ENCODE assay signal across 1 cellular context in the genomic region with DNA sequence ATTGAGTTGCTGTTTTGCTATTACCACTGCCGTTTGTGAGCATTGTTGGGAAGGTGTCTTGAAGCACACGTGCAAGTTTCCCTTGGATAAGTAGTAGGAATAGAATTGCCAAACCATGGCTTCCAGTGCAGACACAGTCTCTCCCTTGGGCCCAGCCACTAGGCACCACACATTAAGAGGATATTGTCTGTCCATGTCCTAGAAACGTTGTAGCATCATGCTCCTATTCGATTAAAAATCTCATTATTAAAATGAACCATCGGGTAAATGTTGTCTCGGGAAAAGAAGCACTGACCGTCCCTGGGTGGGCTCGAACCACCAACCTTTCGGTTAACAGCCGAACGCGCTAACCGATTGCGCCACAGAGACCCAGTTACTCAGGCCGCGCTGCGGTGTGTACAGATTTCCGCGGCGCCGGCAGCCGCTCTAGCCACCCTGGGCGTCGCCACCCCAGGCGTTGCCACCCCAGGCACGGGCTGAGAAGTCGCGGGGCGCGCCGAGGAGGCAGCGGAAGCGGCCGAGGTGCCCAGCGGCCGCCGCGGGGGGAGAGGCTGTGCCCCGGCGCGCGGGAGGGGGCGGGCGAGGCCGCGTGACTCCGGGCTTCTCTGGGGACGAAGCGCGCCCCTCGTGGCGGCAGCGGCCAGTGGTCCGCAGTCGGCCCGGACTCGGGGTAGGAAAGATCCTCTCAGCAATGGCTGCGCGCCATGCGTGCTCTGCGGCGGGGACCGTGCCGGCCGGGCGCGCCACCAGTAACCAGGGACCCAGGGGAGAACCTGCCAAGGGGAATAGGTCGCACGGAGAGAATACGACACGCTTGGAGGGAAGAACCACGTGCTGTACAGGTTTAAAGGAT.
TF ChIP-seq lines count a peak whose summit lies in the region.

No MANE protein-coding gene starts in this region.

TF ChIP-seq in HepG2, 621 proteins besides CTCF, POLR2A, EP300 and RAD21 (continued from another document and continues in another):
- TF ChIP-seq, protein P1, sequence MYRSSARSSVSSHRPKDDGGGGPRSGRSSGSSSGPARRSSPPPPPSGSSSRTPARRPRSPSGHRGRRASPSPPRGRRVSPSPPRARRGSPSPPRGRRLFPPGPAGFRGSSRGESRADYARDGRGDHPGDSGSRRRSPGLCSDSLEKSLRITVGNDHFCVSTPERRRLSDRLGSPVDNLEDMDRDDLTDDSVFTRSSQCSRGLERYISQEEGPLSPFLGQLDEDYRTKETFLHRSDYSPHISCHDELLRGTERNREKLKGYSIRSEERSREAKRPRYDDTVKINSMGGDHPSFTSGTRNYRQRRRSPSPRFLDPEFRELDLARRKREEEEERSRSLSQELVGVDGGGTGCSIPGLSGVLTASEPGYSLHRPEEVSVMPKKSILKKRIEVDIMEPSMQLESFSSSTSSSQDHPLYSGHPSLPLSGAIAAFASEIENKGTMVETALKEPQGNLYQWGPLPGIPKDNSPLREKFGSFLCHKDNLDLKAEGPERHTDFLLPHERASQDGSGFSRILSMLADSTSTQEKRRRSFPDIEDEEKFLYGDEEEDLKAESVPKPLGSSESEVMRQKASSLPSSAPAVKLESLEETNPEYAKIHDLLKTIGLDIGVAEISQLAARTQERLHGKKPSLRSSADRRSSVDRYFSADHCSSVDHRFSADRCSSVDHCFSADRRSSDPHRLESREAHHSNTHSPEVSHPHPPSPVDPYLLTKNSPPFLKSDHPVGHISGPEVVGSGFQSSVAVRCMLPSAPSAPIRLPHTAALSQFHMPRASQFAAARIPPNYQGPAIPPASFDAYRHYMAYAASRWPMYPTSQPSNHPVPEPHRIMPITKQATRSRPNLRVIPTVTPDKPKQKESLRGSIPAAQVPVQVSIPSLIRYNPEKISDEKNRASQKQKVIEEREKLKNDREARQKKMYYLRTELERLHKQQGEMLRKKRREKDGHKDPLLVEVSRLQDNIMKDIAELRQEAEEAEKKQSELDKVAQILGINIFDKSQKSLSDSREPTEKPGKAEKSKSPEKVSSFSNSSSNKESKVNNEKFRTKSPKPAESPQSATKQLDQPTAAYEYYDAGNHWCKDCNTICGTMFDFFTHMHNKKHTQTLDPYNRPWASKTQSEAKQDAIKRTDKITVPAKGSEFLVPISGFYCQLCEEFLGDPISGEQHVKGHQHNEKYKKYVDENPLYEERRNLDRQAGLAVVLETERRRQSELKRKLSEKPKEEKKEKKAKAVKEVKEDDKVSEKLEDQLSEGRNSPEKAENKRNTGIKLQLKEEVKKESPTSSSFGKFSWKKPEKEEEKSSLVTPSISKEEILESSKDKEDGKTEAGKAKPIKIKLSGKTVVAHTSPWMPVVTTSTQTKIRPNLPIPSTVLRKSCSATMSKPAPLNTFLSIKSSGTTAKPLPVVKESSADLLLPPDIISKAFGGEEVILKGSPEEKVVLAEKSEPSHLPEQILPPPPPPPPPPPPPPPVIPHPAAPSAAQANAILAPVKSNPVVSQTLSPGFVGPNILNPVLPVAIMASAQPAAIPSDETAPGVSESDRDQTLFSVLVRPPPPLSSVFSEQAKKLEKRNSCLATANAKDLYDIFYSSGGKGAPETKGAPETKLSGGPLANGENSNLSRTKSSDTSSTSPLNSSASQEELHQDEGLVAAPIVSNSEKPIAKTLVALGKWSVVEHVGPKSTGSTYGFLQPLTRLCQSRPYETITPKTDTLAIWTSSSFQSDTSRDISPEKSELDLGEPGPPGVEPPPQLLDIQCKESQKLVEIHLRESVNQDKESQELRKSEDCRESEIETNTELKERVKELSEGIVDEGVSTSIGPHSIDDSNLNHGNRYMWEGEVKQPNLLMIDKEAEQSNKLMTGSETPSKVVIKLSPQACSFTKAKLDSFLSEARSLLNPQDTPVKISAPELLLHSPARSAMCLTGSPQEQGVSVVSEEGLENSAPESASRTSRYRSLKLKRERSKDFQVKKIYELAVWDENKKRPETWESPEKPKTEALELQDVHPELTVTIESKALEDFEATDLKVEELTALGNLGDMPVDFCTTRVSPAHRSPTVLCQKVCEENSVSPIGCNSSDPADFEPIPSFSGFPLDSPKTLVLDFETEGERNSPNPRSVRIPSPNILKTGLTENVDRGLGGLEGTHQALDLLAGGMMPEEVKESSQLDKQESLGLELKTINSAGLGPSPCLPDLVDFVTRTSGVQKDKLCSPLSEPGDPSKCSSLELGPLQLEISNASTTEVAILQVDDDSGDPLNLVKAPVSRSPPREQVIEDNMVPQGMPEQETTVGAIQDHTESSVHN (CRISPR knock-in tag; IDR thresholded peaks at IDR 0.05) = 0 out of 2 replicates have a peak, but pooled peaks have one; percentile 71
- no peak for TF ChIP-seq FOXP1 (IDR thresholded peaks at IDR 0.05)
- TF ChIP-seq FOXP1 (CRISPR knock-in tag; IDR thresholded peaks at IDR 0.05) = no peak
- peak; percentile 91; the same call in 1 of the 2 replicates for TF ChIP-seq CCDC6 (CRISPR knock-in tag; IDR thresholded peaks at IDR 0.05)
- no peak for TF ChIP-seq ZNF674 (CRISPR knock-in tag; IDR thresholded peaks at IDR 0.05; ENCODE audit: low read depth)
- TF ChIP-seq, protein P2, sequence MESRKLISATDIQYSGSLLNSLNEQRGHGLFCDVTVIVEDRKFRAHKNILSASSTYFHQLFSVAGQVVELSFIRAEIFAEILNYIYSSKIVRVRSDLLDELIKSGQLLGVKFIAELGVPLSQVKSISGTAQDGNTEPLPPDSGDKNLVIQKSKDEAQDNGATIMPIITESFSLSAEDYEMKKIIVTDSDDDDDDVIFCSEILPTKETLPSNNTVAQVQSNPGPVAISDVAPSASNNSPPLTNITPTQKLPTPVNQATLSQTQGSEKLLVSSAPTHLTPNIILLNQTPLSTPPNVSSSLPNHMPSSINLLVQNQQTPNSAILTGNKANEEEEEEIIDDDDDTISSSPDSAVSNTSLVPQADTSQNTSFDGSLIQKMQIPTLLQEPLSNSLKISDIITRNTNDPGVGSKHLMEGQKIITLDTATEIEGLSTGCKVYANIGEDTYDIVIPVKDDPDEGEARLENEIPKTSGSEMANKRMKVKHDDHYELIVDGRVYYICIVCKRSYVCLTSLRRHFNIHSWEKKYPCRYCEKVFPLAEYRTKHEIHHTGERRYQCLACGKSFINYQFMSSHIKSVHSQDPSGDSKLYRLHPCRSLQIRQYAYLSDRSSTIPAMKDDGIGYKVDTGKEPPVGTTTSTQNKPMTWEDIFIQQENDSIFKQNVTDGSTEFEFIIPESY (CRISPR knock-in tag; IDR thresholded peaks at IDR 0.05) = peak; percentile 33; the same call in 1 of the 2 replicates
- TF ChIP-seq ISX (CRISPR knock-in tag; conservative IDR thresholded peaks at IDR 0.05) = no peak
- no peak for TF ChIP-seq PPARG (CRISPR knock-in tag; conservative IDR thresholded peaks at IDR 0.05)
- no peak for TF ChIP-seq TCF12 (IDR thresholded peaks at IDR 0.05)
- peak; percentile 72 for TF ChIP-seq TCF12 (CRISPR knock-in tag; IDR thresholded peaks at IDR 0.05)
- no peak for TF ChIP-seq HNF4A (CRISPR knock-in tag; IDR thresholded peaks at IDR 0.05)
- no peak for TF ChIP-seq ZNF207 (IDR thresholded peaks at IDR 0.05; ENCODE audit: borderline replicate concordance)
- TF ChIP-seq KLF15 (CRISPR knock-in tag; IDR thresholded peaks at IDR 0.05; ENCODE audit: borderline replicate concordance) = no peak
- TF ChIP-seq, protein P3, sequence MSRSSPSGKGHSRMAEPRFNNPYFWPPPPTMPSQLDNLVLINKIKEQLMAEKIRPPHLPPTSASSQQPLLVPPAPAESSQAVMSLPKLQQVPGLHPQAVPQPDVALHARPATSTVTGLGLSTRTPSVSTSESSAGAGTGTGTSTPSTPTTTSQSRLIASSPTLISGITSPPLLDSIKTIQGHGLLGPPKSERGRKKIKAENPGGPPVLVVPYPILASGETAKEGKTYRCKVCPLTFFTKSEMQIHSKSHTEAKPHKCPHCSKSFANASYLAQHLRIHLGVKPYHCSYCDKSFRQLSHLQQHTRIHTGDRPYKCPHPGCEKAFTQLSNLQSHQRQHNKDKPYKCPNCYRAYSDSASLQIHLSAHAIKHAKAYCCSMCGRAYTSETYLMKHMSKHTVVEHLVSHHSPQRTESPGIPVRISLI (CRISPR knock-in tag; IDR thresholded peaks at IDR 0.05; ENCODE audit: borderline replicate concordance) = no peak
- TF ChIP-seq, protein P4, sequence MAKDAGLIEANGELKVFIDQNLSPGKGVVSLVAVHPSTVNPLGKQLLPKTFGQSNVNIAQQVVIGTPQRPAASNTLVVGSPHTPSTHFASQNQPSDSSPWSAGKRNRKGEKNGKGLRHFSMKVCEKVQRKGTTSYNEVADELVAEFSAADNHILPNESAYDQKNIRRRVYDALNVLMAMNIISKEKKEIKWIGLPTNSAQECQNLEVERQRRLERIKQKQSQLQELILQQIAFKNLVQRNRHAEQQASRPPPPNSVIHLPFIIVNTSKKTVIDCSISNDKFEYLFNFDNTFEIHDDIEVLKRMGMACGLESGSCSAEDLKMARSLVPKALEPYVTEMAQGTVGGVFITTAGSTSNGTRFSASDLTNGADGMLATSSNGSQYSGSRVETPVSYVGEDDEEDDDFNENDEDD (CRISPR knock-in tag; IDR thresholded peaks at IDR 0.05; ENCODE audit: borderline replicate concordance) = peak; percentile 72; the same call in 1 of the 2 replicates
- peak; percentile 65; the same call in 1 of the 2 replicates for TF ChIP-seq KMT2B (CRISPR knock-in tag; IDR thresholded peaks at IDR 0.05)
- TF ChIP-seq ZNF549 (CRISPR knock-in tag; IDR thresholded peaks at IDR 0.05) = no peak
- no peak for TF ChIP-seq GATA4 (IDR thresholded peaks at IDR 0.05; ENCODE audit: borderline replicate concordance, low read depth)
- TF ChIP-seq GATAD2A (CRISPR knock-in tag; IDR thresholded peaks at IDR 0.05) = peak; percentile 53
- TF ChIP-seq, protein P5, sequence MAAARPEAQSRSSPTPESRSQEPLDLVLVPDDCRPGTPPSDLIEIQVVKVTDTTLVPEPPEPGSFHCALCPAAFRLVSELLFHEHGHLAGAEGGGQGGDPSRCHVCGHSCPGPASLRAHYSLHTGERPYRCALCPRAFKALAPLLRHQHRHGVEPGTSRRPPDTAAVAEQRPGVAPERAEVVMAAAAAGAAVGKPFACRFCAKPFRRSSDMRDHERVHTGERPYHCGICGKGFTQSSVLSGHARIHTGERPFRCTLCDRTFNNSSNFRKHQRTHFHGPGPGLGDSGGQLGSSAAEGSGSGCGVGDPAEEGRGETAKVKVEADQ (CRISPR knock-in tag; IDR thresholded peaks at IDR 0.05; ENCODE audit: borderline replicate concordance) = peak; percentile 91
- no peak; the same call in 1 of the 2 replicates for TF ChIP-seq ZNF510 (CRISPR knock-in tag; IDR thresholded peaks at IDR 0.05; ENCODE audit: low read depth)
- TF ChIP-seq GABPB1 (CRISPR knock-in tag; IDR thresholded peaks at IDR 0.05) = peak; percentile 84; the same call in 1 of the 2 replicates
- TF ChIP-seq MIXL1 (CRISPR knock-in tag; IDR thresholded peaks at IDR 0.05) = peak; percentile 59; the same call in 1 of the 2 replicates
- TF ChIP-seq ZNF703 (CRISPR knock-in tag; IDR thresholded peaks at IDR 0.05; ENCODE audit: borderline replicate concordance) = no peak
- TF ChIP-seq ZNF317 (CRISPR knock-in tag; IDR thresholded peaks at IDR 0.05) = no peak
- peak; percentile 71; the same call in 1 of the 2 replicates for TF ChIP-seq BRD4 (CRISPR knock-in tag; IDR thresholded peaks at IDR 0.05)
- TF ChIP-seq PLRG1 (conservative IDR thresholded peaks at IDR 0.05) = no peak
- TF ChIP-seq ZNF83 (CRISPR knock-in tag; IDR thresholded peaks at IDR 0.05; ENCODE audit: borderline replicate concordance) = no peak
- no peak for TF ChIP-seq TBL1XR1 (IDR thresholded peaks at IDR 0.05; ENCODE audit: borderline replicate concordance, low read length, partially characterized antibody)
- no peak for TF ChIP-seq NCOA5 (CRISPR knock-in tag; IDR thresholded peaks at IDR 0.05)
- peak; percentile 81; the same call in 1 of the 2 replicates for TF ChIP-seq PAX8 (CRISPR knock-in tag; IDR thresholded peaks at IDR 0.05; ENCODE audit: borderline replicate concordance)
- TF ChIP-seq, protein P6, sequence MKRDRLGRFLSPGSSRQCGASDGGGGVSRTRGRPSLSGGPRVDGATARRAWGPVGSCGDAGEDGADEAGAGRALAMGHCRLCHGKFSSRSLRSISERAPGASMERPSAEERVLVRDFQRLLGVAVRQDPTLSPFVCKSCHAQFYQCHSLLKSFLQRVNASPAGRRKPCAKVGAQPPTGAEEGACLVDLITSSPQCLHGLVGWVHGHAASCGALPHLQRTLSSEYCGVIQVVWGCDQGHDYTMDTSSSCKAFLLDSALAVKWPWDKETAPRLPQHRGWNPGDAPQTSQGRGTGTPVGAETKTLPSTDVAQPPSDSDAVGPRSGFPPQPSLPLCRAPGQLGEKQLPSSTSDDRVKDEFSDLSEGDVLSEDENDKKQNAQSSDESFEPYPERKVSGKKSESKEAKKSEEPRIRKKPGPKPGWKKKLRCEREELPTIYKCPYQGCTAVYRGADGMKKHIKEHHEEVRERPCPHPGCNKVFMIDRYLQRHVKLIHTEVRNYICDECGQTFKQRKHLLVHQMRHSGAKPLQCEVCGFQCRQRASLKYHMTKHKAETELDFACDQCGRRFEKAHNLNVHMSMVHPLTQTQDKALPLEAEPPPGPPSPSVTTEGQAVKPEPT (CRISPR knock-in tag; IDR thresholded peaks at IDR 0.05; ENCODE audit: low read depth) = no peak
- no peak for TF ChIP-seq WIZ (CRISPR knock-in tag; IDR thresholded peaks at IDR 0.05)
- TF ChIP-seq ZNF598 (CRISPR knock-in tag; IDR thresholded peaks at IDR 0.05; ENCODE audit: borderline replicate concordance) = 0 out of 2 replicates have a peak, but pooled peaks have one; percentile 54
- no peak for TF ChIP-seq ZKSCAN8 (CRISPR knock-in tag; IDR thresholded peaks at IDR 0.05; ENCODE audit: borderline replicate concordance)
- TF ChIP-seq, protein P7, sequence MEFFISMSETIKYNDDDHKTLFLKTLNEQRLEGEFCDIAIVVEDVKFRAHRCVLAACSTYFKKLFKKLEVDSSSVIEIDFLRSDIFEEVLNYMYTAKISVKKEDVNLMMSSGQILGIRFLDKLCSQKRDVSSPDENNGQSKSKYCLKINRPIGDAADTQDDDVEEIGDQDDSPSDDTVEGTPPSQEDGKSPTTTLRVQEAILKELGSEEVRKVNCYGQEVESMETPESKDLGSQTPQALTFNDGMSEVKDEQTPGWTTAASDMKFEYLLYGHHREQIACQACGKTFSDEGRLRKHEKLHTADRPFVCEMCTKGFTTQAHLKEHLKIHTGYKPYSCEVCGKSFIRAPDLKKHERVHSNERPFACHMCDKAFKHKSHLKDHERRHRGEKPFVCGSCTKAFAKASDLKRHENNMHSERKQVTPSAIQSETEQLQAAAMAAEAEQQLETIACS (CRISPR knock-in tag; IDR thresholded peaks at IDR 0.05) = no peak; the same call in 1 of the 2 replicates
- TF ChIP-seq, protein P8, sequence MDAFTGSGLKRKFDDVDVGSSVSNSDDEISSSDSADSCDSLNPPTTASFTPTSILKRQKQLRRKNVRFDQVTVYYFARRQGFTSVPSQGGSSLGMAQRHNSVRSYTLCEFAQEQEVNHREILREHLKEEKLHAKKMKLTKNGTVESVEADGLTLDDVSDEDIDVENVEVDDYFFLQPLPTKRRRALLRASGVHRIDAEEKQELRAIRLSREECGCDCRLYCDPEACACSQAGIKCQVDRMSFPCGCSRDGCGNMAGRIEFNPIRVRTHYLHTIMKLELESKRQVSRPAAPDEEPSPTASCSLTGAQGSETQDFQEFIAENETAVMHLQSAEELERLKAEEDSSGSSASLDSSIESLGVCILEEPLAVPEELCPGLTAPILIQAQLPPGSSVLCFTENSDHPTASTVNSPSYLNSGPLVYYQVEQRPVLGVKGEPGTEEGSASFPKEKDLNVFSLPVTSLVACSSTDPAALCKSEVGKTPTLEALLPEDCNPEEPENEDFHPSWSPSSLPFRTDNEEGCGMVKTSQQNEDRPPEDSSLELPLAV (CRISPR knock-in tag; conservative IDR thresholded peaks at IDR 0.05; ENCODE audit: low read depth) = no peak
- TF ChIP-seq ZNF781 (CRISPR knock-in tag; IDR thresholded peaks at IDR 0.05; ENCODE audit: borderline replicate concordance, not compliant biosample characterization) = no peak
- no peak for TF ChIP-seq CCAR2 (optimal IDR thresholded peaks at IDR 0.05; ENCODE audit: low read depth, low read length)
- peak; percentile 75; the same call in 1 of the 2 replicates for TF ChIP-seq SALL2 (CRISPR knock-in tag; IDR thresholded peaks at IDR 0.05)
